14 cellular contexts compared by ENCODE assay signal in the genomic region with DNA sequence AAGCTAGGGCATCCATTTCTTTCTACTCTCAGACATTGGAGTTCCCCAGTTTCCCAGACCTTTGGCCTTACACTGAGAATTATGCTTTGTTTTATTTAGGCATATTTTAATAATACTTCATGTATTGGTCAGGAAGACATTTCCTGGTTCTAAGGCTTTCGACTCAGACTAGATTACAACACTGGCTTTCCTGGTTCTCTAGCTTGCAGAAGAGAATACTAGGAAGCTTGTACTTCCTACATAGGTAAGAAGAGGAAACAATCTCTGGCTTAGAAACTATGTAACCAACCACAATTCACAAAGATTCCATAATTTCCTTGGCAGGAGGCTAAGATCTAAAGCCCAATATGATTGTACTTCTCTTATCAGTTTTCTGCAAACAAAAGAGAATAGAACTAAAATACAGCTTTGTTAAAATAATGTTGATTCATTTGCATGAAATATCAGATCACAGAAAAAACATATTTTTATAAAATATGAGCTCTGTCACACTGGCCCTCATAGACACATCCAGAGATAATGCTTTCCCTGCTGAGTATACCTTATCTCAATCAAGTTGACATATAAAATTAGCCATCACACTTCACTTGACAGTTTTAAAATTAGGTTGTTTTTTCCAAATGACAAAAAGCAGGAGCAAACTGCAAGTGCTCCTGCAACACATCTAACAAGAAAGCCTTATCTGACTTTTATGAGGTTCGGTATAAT. TPM values are rescaled to one million over a fixed set of nuclear protein-coding genes. Genes with fewer than 3 reads are reported as not detected.
DNase-seq lines count a peak whose midpoint lies in the region; ATAC-seq and TF ChIP-seq lines count a peak whose summit lies in the region.
"Had no signal": no experiment of that assay in that cellular context is flagged by ENCODE, and none has a peak within 500 bp of the region (broad histone marks: within the 10 kb centered on the region; RNA-seq: fewer than 3 reads in every experiment).

No MANE protein-coding gene starts in this region.

- H3K27ac ChIP-seq in CD4-positive, alpha-beta T cell (ENCODE audit: low read depth, low read length), result no peak overlapping the region
- H3K27ac ChIP-seq: WERI-Rb-1 had no signal

- POLR2A ChIA-PET in CD4-positive, alpha-beta T cell (lab: Charles Lee), result interaction anchor here (0.6 to 6.2 kb wide), 15 partner anchors 8 to 58 kb away, joined by 3 to 96 read pairs (median 4); no protein-coding TSS in a partner anchor

- H3K4me1 Mint-ChIP-seq in CD4-positive, alpha-beta T cell (ENCODE audit: low read depth), result peaks cover 79% of the 10 kb centered on the region
- peaks cover 15% of the 10 kb centered on the region for H3K4me1 Mint-ChIP-seq in HFFc6 (ENCODE audit: low read depth)
- H3K4me1 Mint-ChIP-seq in endothelial cell (ENCODE audit: unreplicated experiment), result peaks cover 39% of the 10 kb centered on the region
- peaks cover 44% of the 10 kb centered on the region for H3K4me1 Mint-ChIP-seq in memory B cell

- peaks cover 25% of the 10 kb centered on the region for H3K9me3 Mint-ChIP-seq in CD4-positive, alpha-beta T cell
- H3K9me3 Mint-ChIP-seq in HFFc6 (no peaks in the 10 kb centered on the region), endothelial cell (ENCODE audit: unreplicated experiment) (no peaks in the 10 kb centered on the region), memory B cell (peaks cover 10% of the 10 kb centered on the region)

- H3K27ac Mint-ChIP-seq in CD4-positive, alpha-beta T cell, result peak overlapping the region; percentile 90
- H3K27ac Mint-ChIP-seq in HFFc6, result no peak overlapping the region
- peak overlapping the region; percentile 94 for H3K27ac Mint-ChIP-seq in endothelial cell (ENCODE audit: unreplicated experiment)
- H3K27ac Mint-ChIP-seq in memory B cell, result peak overlapping the region; percentile 97
- H3K27ac Mint-ChIP-seq: progenitor cell of endocrine pancreas had no signal

- H3K27me3 ChIP-seq in CD4-positive, alpha-beta T cell (ENCODE audit: control insufficient read depth, insufficient read depth, low read length), result no peaks in the 10 kb centered on the region
- H3K27me3 ChIP-seq: gastrocnemius medialis had no signal

- CTCF ChIA-PET in CD4-positive, alpha-beta T cell (lab: Charles Lee), result interaction anchor here (1.2 to 1.6 kb wide), 4 partner anchors 8 to 66 kb away, joined by 4 to 5 read pairs (median 4); no protein-coding TSS in a partner anchor

- no peak for ATAC-seq in CD4-positive, alpha-beta T cell (ENCODE audit: poor library complexity)
- no peak for ATAC-seq in memory B cell (ENCODE audit: low read depth)

- intact Hi-C loops in CD4-positive, alpha-beta T cell (cut with DNase I, micrococcal nuclease), result no loop called here

- no peak overlapping the region for H3K4me3 Mint-ChIP-seq in CD4-positive, alpha-beta T cell
- no peak overlapping the region for H3K4me3 Mint-ChIP-seq in HFFc6
- H3K4me3 Mint-ChIP-seq in endothelial cell (ENCODE audit: unreplicated experiment), result no peak overlapping the region
- no peak overlapping the region for H3K4me3 Mint-ChIP-seq in memory B cell

- TF ChIP-seq CTCF in CD4-positive, alpha-beta T cell (IDR thresholded peaks at IDR 0.05), result no peak
- TF ChIP-seq CTCF in HFFc6 (IDR thresholded peaks at IDR 0.05), result no peak
- TF ChIP-seq CTCF in endothelial cell (IDR thresholded peaks at IDR 0.05; ENCODE audit: unreplicated experiment), result no peak
- TF ChIP-seq CTCF in GM20000 (IDR thresholded peaks at IDR 0.05; ENCODE audit: extremely low read depth, missing control alignments), result no peak

- peaks cover 56% of the 10 kb centered on the region for H3K36me3 Mint-ChIP-seq in CD4-positive, alpha-beta T cell (ENCODE audit: low read depth)
- H3K36me3 Mint-ChIP-seq in HFFc6 (ENCODE audit: low read depth) (peaks cover 9% of the 10 kb centered on the region), endothelial cell (ENCODE audit: low read depth, unreplicated experiment) (peaks cover 33% of the 10 kb centered on the region), memory B cell (peaks cover 15% of the 10 kb centered on the region)

- peaks cover 58% of the 10 kb centered on the region for H3K9me3 ChIP-seq in CD4-positive, alpha-beta T cell (ENCODE audit: control insufficient read depth, low read length)
- H3K9me3 ChIP-seq: gastrocnemius medialis had no signal

- no peak for DNase-seq in CD4-positive, alpha-beta T cell
- DNase-seq in HFFc6, result peak; percentile 4
- DNase-seq in endothelial cell (ENCODE audit: low spot score), result no peak
- DNase-seq in memory B cell (ENCODE audit: low spot score in 2 of 2), result no peak
- no peak for DNase-seq in NCI-H2107 treated with DMSO at 0.1 percent for 48 hours (lab: John Stamatoyannopoulos, UW; ENCODE audit: unreplicated experiment)
- no peak for DNase-seq in LoVo (ENCODE audit: low spot score)
- DNase-seq in NCI-H2227 (lab: John Stamatoyannopoulos, UW; ENCODE audit: unreplicated experiment), result no peak
- DNase-seq in GM20000 (ENCODE audit: low spot score), result no peak
- DNase-seq: gastrocnemius medialis, MV-4-11, NCI-H510A, substantia nigra, WERI-Rb-1 had no signal

- no peaks in the 10 kb centered on the region for H3K27me3 Mint-ChIP-seq in CD4-positive, alpha-beta T cell
- no peaks in the 10 kb centered on the region; the same call in 1 of the 2 replicates for H3K27me3 Mint-ChIP-seq in HFFc6 (ENCODE audit: insufficient read depth)
- peaks cover 4% of the 10 kb centered on the region for H3K27me3 Mint-ChIP-seq in endothelial cell (ENCODE audit: unreplicated experiment)
- no peaks in the 10 kb centered on the region for H3K27me3 Mint-ChIP-seq in memory B cell

RNA-seq across cellular contexts. Expression of a gene that starts 30.5 kb away (rescaled TPM):
- total RNA-seq in CD4-positive, alpha-beta T cell, result 100 to 1,000 TPM; 121 to 122 TPM
- 1 to 10 TPM; 1.1 to 1.9 (median 1.5) TPM for total RNA-seq in HFFc6 (2021; fragmentation: NEBNext Ultra II Directional; extraction: Animal tissue kit (Norgen Biotek cat#: 25700))
- 18.9 TPM for total RNA-seq in endothelial cell (ENCODE audit: unreplicated experiment)

RNA-seq across cellular contexts. Expression of a gene that starts 32.8 kb away (rescaled TPM):
- total RNA-seq in CD4-positive, alpha-beta T cell, result 1 to 10 TPM in 1 of 2 experiments, under 1 TPM in 1; 0.44 to 1.7 TPM
- not detected for total RNA-seq in HFFc6 (2021; fragmentation: NEBNext Ultra II Directional; extraction: Animal tissue kit (Norgen Biotek cat#: 25700))
- not detected for total RNA-seq in endothelial cell (ENCODE audit: unreplicated experiment)
- total RNA-seq: gastrocnemius medialis, progenitor cell of endocrine pancreas had no signal
